ENCODE assay signal across 15 cellular contexts in the genomic region with DNA sequence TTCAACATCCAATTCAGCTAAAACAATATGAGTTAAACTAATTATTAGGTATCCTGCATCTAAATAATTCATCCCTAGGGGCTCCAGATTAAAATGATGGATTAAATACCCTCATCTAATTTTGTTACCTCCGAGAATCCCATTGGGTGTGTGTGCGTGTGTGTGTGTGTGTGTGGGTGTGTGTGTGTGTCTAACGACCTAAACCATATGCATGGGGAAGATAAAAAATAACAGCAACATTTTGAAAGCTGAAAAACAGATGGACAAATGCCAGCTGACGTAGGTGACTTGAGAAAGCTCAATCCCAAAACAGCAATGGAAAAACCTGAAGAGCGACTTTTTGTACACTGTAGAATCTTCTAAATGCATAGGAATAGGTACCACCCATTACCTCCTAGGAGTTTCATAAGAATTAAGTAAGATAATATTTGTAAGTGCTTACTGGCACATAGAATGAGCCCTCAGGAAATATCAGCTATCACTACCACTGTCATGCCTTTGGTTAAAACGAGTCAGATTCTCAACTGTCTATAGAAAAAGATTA. TPM values are rescaled to one million over a fixed set of nuclear protein-coding genes. Genes with fewer than 3 reads are reported as not detected.
DNase-seq lines count a peak whose midpoint lies in the region; FAIRE-seq and TF ChIP-seq lines count a peak whose summit lies in the region.
"Had no signal": no experiment of that assay in that cellular context is flagged by ENCODE, and none has a peak within 500 bp of the region (broad histone marks: within the 10 kb centered on the region; RNA-seq: fewer than 3 reads in every experiment).

No MANE protein-coding gene starts in this region.

- no peak overlapping the region for H2BK20ac ChIP-seq in H1 (ENCODE audit: low read length)

- H3K79me1 ChIP-seq in H1 (ENCODE audit: low read depth, low read length): no peaks in the 10 kb centered on the region; the same call in 1 of the 2 replicates
- H3K79me1 ChIP-seq in trophoblast cell (ENCODE audit: low read length): no peaks in the 10 kb centered on the region

- no TSS peak for BruUV-seq in PC-9 (replicated peaks; lab: Mats Ljungman, UMichigan)

- no peak overlapping the region for H4K5ac ChIP-seq in H1 (ENCODE audit: insufficient read length, low read depth, low read length)

- no peak overlapping the region for H2BK12ac ChIP-seq in H1 (ENCODE audit: low read depth, low read length)
- H2BK12ac ChIP-seq in trophoblast cell (ENCODE audit: low read length): no peak overlapping the region

- H2BK15ac ChIP-seq in H1 (ENCODE audit: low read length): no peak overlapping the region

- no peak overlapping the region for H2BK5ac ChIP-seq in H1 (ENCODE audit: low read depth, low read length)
- H2BK5ac ChIP-seq in trophoblast cell (ENCODE audit: low read depth, low read length, poor library complexity): no peak overlapping the region

- TF ChIP-seq POLR2A in H1 (IDR thresholded peaks at IDR 0.05; ENCODE audit: control extremely low read depth in 1 of 2, low read depth in 2 of 2, low read length in 2 of 2): no peak

- no peaks in the 10 kb centered on the region for H3K9me2 ChIP-seq in PC-9 (ENCODE audit: insufficient read depth)

- no peak for TF ChIP-seq CTCF in PC-9 (conservative IDR thresholded peaks at IDR 0.05)
- TF ChIP-seq CTCF in H1 (IDR thresholded peaks at IDR 0.05; ENCODE audit: control extremely low read depth in 1 of 3, insufficient read depth in 1 of 3, low read depth in 1 of 3, low read length in 3 of 3): no peak

- no peak overlapping the region for H4K12ac ChIP-seq in trophoblast cell (ENCODE audit: low read depth, low read length)

- no peak for TF ChIP-seq RAD21 in H1 (IDR thresholded peaks at IDR 0.05 in 1 of 2, conservative IDR thresholded peaks at IDR 0.05 in 1 of 2; ENCODE audit: low read depth in 2 of 2, low read length in 2 of 2)

- peaks cover 8% of the 10 kb centered on the region; the same call in 1 of the 2 replicates for H3F3A ChIP-seq in PC-9 (ENCODE audit: insufficient read depth, low read depth)

- H3K18ac ChIP-seq in H1 (ENCODE audit: extremely low read depth, low read length) (no peak overlapping the region), trophoblast cell (ENCODE audit: low read length) (no peak overlapping the region)

- H3K4ac ChIP-seq in H1 (replicated peaks; ENCODE audit: insufficient read length, low read depth, low read length) (no peak overlapping the region), trophoblast cell (ENCODE audit: low read depth, low read length) (no peak overlapping the region)

- H3K4me3 ChIP-seq in HUES48 (ENCODE audit: low read depth, low read length) (no peak overlapping the region), PC-9 (no peak overlapping the region), H1 (ENCODE audit: extremely low read depth in 1 of 4, insufficient read depth in 2 of 4, low read depth in 3 of 4, low read length in 4 of 4) (no peak overlapping the region), trophoblast cell (ENCODE audit: low read depth, low read length) (no peak overlapping the region)
- H3K4me3 ChIP-seq: A549 had no signal

- no peaks in the 10 kb centered on the region for H3K79me2 ChIP-seq in PC-9 (ENCODE audit: low read depth)
- H3K79me2 ChIP-seq in H1 (ENCODE audit: control insufficient read depth in 1 of 2, insufficient read depth in 2 of 2, low read length in 2 of 2): no peaks in the 10 kb centered on the region
- H3K79me2 ChIP-seq in trophoblast cell (ENCODE audit: control insufficient read depth, insufficient read depth, low read length, poor library complexity): no peaks in the 10 kb centered on the region

- H3K14ac ChIP-seq in H1 (ENCODE audit: insufficient read length): no peak overlapping the region
- no peak overlapping the region for H3K14ac ChIP-seq in trophoblast cell (ENCODE audit: low read length)

- intact Hi-C loops in PC-9 (cut with micrococcal nuclease; ENCODE audit: unreplicated experiment): no loop called here

- no peaks in the 10 kb centered on the region for H3K36me3 ChIP-seq in HUES48 (ENCODE audit: control insufficient read depth, insufficient read depth, low read length)
- H3K36me3 ChIP-seq in PC-9 (ENCODE audit: low read depth): no peaks in the 10 kb centered on the region
- no peaks in the 10 kb centered on the region for H3K36me3 ChIP-seq in H1 (ENCODE audit: control insufficient read depth in 2 of 4, insufficient read depth in 4 of 4, low read length in 3 of 4)
- no peaks in the 10 kb centered on the region for H3K36me3 ChIP-seq in trophoblast cell (ENCODE audit: control insufficient read depth in 1 of 2, insufficient read depth in 2 of 2, low read length in 2 of 2)

- CTCF ChIA-PET in PC-9 (lab: Charles Lee) (interaction anchor here (0.6 to 0.7 kb wide), 2 partner anchors 23 to 38 kb away, joined by 3 to 4 read pairs; no protein-coding TSS in a partner anchor), H1 (lab: Charles Lee; ENCODE audit: partially characterized antibody) (interaction anchor here (0.5 to 1.0 kb wide), 3 partner anchors 120 to 257 kb away, joined by 3 read pairs; no protein-coding TSS in a partner anchor)

- peak overlapping the region; percentile 33 for H3K56ac ChIP-seq in H1 (replicated peaks; ENCODE audit: insufficient read length, low read depth, low read length)

- DNase-seq in PC-9 (peak in 1 of 2 experiments; percentile 67), H1 (ENCODE audit: low read depth in 1 of 2, low spot score in 2 of 2) (no peak), trophoblast cell (peak; percentile 10 to 55), pons (ENCODE audit: low spot score) (no peak), cerebellar nuclear complex (lab: John Stamatoyannopoulos, UW) (no peak), nucleus accumbens (lab: John Stamatoyannopoulos, UW) (no peak)
- DNase-seq: Caco-2; CD8-positive, alpha-beta T cell; DND-41; GDM1; H7 had no signal

- H4K8ac ChIP-seq in H1 (ENCODE audit: extremely low read depth, insufficient read depth, low read length): no peak overlapping the region
- no peak overlapping the region for H4K8ac ChIP-seq in trophoblast cell (ENCODE audit: low read depth, low read length)

- H2AFZ ChIP-seq in PC-9 (no peak overlapping the region), H1 (ENCODE audit: low read length) (no peak overlapping the region), trophoblast cell (ENCODE audit: insufficient read depth, low read length, poor library complexity) (no peak overlapping the region)

- H2AK5ac ChIP-seq in H1 (ENCODE audit: low read depth, low read length): no peak overlapping the region
- H2AK5ac ChIP-seq in trophoblast cell (ENCODE audit: low read length): no peak overlapping the region

- no peak overlapping the region for H3K23ac ChIP-seq in H1 (ENCODE audit: insufficient read length)
- no peak overlapping the region for H3K23ac ChIP-seq in trophoblast cell (ENCODE audit: low read length)

- H3K4me2 ChIP-seq in PC-9 (peak overlapping the region; percentile 27; the same call in 1 of the 2 replicates), H1 (ENCODE audit: insufficient read depth in 1 of 2, low read depth in 2 of 2, low read length in 2 of 2) (no peak overlapping the region), trophoblast cell (ENCODE audit: low read length) (no peak overlapping the region)
- H3K4me2 ChIP-seq: A549 had no signal

- 84% methylated on average over 6 of the region's 6 CpGs; no CpG with 5 or more reads in 1 of the 2 experiments for WGBS in H1 (ENCODE audit: extremely low coverage in 1 of 2, insufficient coverage in 1 of 2, insufficient read length in 1 of 2, insufficient replicate concordance in 2 of 2, low coverage in 1 of 2, low lambda C conversion rate in 2 of 2, missing lambda C conversion rate in 1 of 2), 2 experiments
- WGBS in trophoblast cell (ENCODE audit: extremely low coverage, insufficient coverage, insufficient read length): no CpG with 5 or more reads among the region's 6 CpGs

- no peak overlapping the region for H3K9ac ChIP-seq in HUES48 (ENCODE audit: low read depth, low read length)
- H3K9ac ChIP-seq in H1 (replicated peaks in 1 of 4; ENCODE audit: extremely low read depth in 1 of 4, low read depth in 3 of 4, low read length in 3 of 4): no peak overlapping the region
- H3K9ac ChIP-seq in trophoblast cell (ENCODE audit: low read length): no peak overlapping the region

- H3K23me2 ChIP-seq in H1 (ENCODE audit: low read depth, low read length): no peaks in the 10 kb centered on the region

- H3K27me3 ChIP-seq in HUES48 (ENCODE audit: control insufficient read depth, insufficient read depth, low read length) (no peaks in the 10 kb centered on the region), PC-9 (ENCODE audit: insufficient read depth, low read depth) (no peaks in the 10 kb centered on the region), H1 (replicated peaks in 1 of 4; ENCODE audit: control insufficient read depth in 3 of 4, extremely low read depth in 1 of 4, insufficient read depth in 3 of 4, low read length in 3 of 4) (no peaks in the 10 kb centered on the region), trophoblast cell (ENCODE audit: insufficient read depth, low read length) (no peaks in the 10 kb centered on the region)

- TF ChIP-seq EP300 in H1 (IDR thresholded peaks at IDR 0.05; ENCODE audit: borderline replicate concordance in 1 of 2, low read depth in 2 of 2, low read length in 2 of 2): no peak

- H3K4me1 ChIP-seq in HUES48 (ENCODE audit: control insufficient read depth, insufficient read depth, low read length) (peaks cover 22% of the 10 kb centered on the region), PC-9 (replicated peaks; ENCODE audit: insufficient read depth) (peaks cover 17% of the 10 kb centered on the region), H1 (replicated peaks in 1 of 4; ENCODE audit: control insufficient read depth in 3 of 4, insufficient read depth in 4 of 4, low read length in 3 of 4) (peaks cover 0 to 10% (median 4%) of the 10 kb centered on the region in 4 experiments; a peak in 5 of 7 replicates), trophoblast cell (ENCODE audit: control insufficient read depth in 1 of 2, insufficient read depth in 2 of 2, low read length in 2 of 2) (no peaks in the 10 kb centered on the region)
- H3K4me1 ChIP-seq: A549, Caco-2 had no signal

- no peaks in the 10 kb centered on the region for H4K20me1 ChIP-seq in PC-9 (ENCODE audit: insufficient read depth)
- H4K20me1 ChIP-seq in H1 (replicated peaks in 1 of 2; ENCODE audit: control insufficient read depth in 1 of 2, insufficient read depth in 2 of 2, low read length in 2 of 2): no peaks in the 10 kb centered on the region

- H2BK120ac ChIP-seq in H1 (replicated peaks; ENCODE audit: low read depth, low read length): no peak overlapping the region
- no peak overlapping the region for H2BK120ac ChIP-seq in trophoblast cell (ENCODE audit: insufficient read depth, low read length, poor library complexity)

- H3K9me3 ChIP-seq in HUES48 (ENCODE audit: control insufficient read depth, insufficient read depth, low read length) (no peaks in the 10 kb centered on the region), PC-9 (ENCODE audit: insufficient read depth, low read depth) (no peaks in the 10 kb centered on the region), H1 (ENCODE audit: insufficient read depth in 2 of 2, low read depth in 1 of 2, low read length in 1 of 2) (no peaks in the 10 kb centered on the region), trophoblast cell (ENCODE audit: insufficient read depth, low read depth, low read length) (no peaks in the 10 kb centered on the region)
- H3K9me3 ChIP-seq: A549, Caco-2 had no signal

- H4K91ac ChIP-seq in H1 (replicated peaks; ENCODE audit: insufficient read length, low read length): no peak overlapping the region
- H4K91ac ChIP-seq in trophoblast cell (ENCODE audit: low read depth, low read length): no peak overlapping the region

- POLR2A ChIA-PET in PC-9 (lab: Charles Lee; ENCODE audit: unreplicated experiment) (interaction anchor here (0.7 kb wide), 1 partner anchor 50 kb away, joined by 4 read pairs; no protein-coding TSS in a partner anchor), H1 (lab: Charles Lee; ENCODE audit: partially characterized antibody) (interaction anchor here (1.3 to 7.0 kb wide), 5 partner anchors 8 to 47 kb away, joined by 3 to 76 read pairs (median 4); partner anchors contain the start of gene RPL21)

- peak overlapping the region; percentile 34 for H3K27ac ChIP-seq in HUES48 (ENCODE audit: low read depth, low read length)
- no peak overlapping the region for H3K27ac ChIP-seq in PC-9
- no peak overlapping the region for H3K27ac ChIP-seq in H1 (ENCODE audit: low read depth, low read length)
- no peak overlapping the region for H3K27ac ChIP-seq in trophoblast cell (ENCODE audit: low read depth, low read length)
- H3K27ac ChIP-seq: A549, HL-60 had no signal

- FAIRE-seq in H1 (lab: Jason Lieb, UNC): no peak
- FAIRE-seq: A549, GM12892 had no signal

RNA-seq across cellular contexts. Expression of gene RPL21, which starts 8.6 kb away (rescaled TPM):
- 711 and 754 TPM in 2 replicates for total RNA-seq in PC-9 (2021)
- total RNA-seq in H1 (2021; fragmentation: NEBNext Ultra II Directional; extraction: Animal tissue kit (Norgen Biotek cat#: 25700)): 1,233 and 1,283 TPM in 2 replicates
- polyA plus RNA-seq in H1 (2011; rRNA removed): 329 and 624 TPM in 2 replicates
- 1,115 TPM for polyA plus RNA-seq in H1 (2011; cell fraction: cytosol; rRNA removed)
- 249 TPM for polyA plus RNA-seq in H1 (2011; cell fraction: nucleus; rRNA removed)
- polyA plus RNA-seq in H1 (2012, experiment 1 of 2): 908 to 2,019 TPM (median 1,325 TPM) in 4 replicates
- polyA plus RNA-seq in H1 (2012, experiment 2 of 2): 1,153 TPM
- 2,859 TPM for polyA plus RNA-seq in H1 (2013, experiment 1 of 2)
- polyA plus RNA-seq in H1 (2013, experiment 2 of 2): 2,776 TPM
- polyA minus RNA-seq in H1 (2011; rRNA and poly(A)+ RNA removed): 93.0 and 207 TPM in 2 replicates
- 183 TPM for polyA minus RNA-seq in H1 (2011; cell fraction: cytosol; rRNA and poly(A)+ RNA removed)
- 327 TPM for polyA minus RNA-seq in H1 (2011; cell fraction: nucleus; rRNA and poly(A)+ RNA removed)
- polyA plus RNA-seq in trophoblast cell (2013): 1,957 and 1,968 TPM in 2 replicates

RNA-seq across cellular contexts. Expression of gene RASL11A, which starts 27.9 kb away (rescaled TPM):
- 2.0 and 3.8 TPM in 2 replicates for total RNA-seq in PC-9 (2021)
- 6.8 and 7.9 TPM in 2 replicates for total RNA-seq in H1 (2021; fragmentation: NEBNext Ultra II Directional; extraction: Animal tissue kit (Norgen Biotek cat#: 25700))
- 2.9 and 3.8 TPM in 2 replicates for polyA plus RNA-seq in H1 (2011; rRNA removed)
- polyA plus RNA-seq in H1 (2011; cell fraction: cytosol; rRNA removed): 3.4 TPM
- 5.9 TPM for polyA plus RNA-seq in H1 (2011; cell fraction: nucleus; rRNA removed)
- polyA plus RNA-seq in H1 (2012, experiment 1 of 2): 2.7 to 5.7 TPM (median 3.8 TPM) in 4 replicates
- polyA plus RNA-seq in H1 (2012, experiment 2 of 2): 4.8 TPM
- 2.7 TPM for polyA plus RNA-seq in H1 (2013, experiment 1 of 2)
- 3.0 TPM for polyA plus RNA-seq in H1 (2013, experiment 2 of 2)
- 8.9 and 9.3 TPM in 2 replicates for polyA minus RNA-seq in H1 (2011; rRNA and poly(A)+ RNA removed)
- 3.4 TPM for polyA minus RNA-seq in H1 (2011; cell fraction: cytosol; rRNA and poly(A)+ RNA removed)
- polyA minus RNA-seq in H1 (2011; cell fraction: nucleus; rRNA and poly(A)+ RNA removed): 3.1 TPM
- polyA plus RNA-seq in trophoblast cell (2013): 2.5 and 2.8 TPM in 2 replicates

Comparison
In these comparisons a context has a peak if more than half of its experiments do, and no peak if none do; other contexts are left out.
1. DNase-seq: peak in trophoblast cell (2 of 2); none in H1 (0 of 2), pons (single experiment), cerebellar nuclear complex (0 of 2) and nucleus accumbens (0 of 56).